In genomic region chr5:127959152-127959764, GRCh38 we compare ENCODE assay signal across 8 cellular contexts.
DNase-seq lines count a peak whose midpoint lies in the region; ATAC-seq, FAIRE-seq and TF ChIP-seq lines count a peak whose summit lies in the region.

No MANE protein-coding gene starts in this region.

- H3K9ac ChIP-seq in astrocyte (ENCODE audit: low read length), result no peak overlapping the region
- H3K9ac ChIP-seq in trophoblast cell (ENCODE audit: low read length), result no peak overlapping the region

- H3K4me1 ChIP-seq in astrocyte (ENCODE audit: insufficient read depth, low read length) (peaks cover 18% of the 10 kb centered on the region), trophoblast cell (ENCODE audit: control insufficient read depth in 1 of 2, insufficient read depth in 2 of 2, low read length in 2 of 2) (no peaks in the 10 kb centered on the region)

- no peak overlapping the region for H3K27ac ChIP-seq in astrocyte (ENCODE audit: low read depth, low read length)
- no peak overlapping the region for H3K27ac ChIP-seq in trophoblast cell (ENCODE audit: low read depth, low read length)

- H3K23ac ChIP-seq in trophoblast cell (ENCODE audit: low read length), result no peak overlapping the region

- no peaks in the 10 kb centered on the region for H3K9me3 Mint-ChIP-seq in astrocyte (ENCODE audit: unreplicated experiment)

- ATAC-seq in HG02884 (IDR thresholded peaks at IDR 0.05; ENCODE audit: unreplicated experiment) (no peak), GM19324 (IDR thresholded peaks at IDR 0.05; ENCODE audit: low FRiP score, unreplicated experiment) (no peak)

- WGBS in trophoblast cell (ENCODE audit: extremely low coverage, insufficient coverage, insufficient read length), result no CpG with 5 or more reads among the region's 3 CpGs

- no peak for TF ChIP-seq CTCF in astrocyte (IDR thresholded peaks at IDR 0.05; ENCODE audit: insufficient read depth, low read depth, low read length)

- H3K27ac Mint-ChIP-seq in astrocyte (ENCODE audit: unreplicated experiment), result no peak overlapping the region

- H2BK12ac ChIP-seq in trophoblast cell (ENCODE audit: low read length), result no peak overlapping the region

- no peak for FAIRE-seq in astrocyte (lab: Jason Lieb, UNC)

- H4K8ac ChIP-seq in trophoblast cell (ENCODE audit: low read depth, low read length), result no peak overlapping the region

- no peak overlapping the region for H3K14ac ChIP-seq in trophoblast cell (ENCODE audit: low read length)

- H4K12ac ChIP-seq in trophoblast cell (ENCODE audit: low read depth, low read length), result no peak overlapping the region

- H3K4me1 Mint-ChIP-seq in astrocyte (ENCODE audit: low read depth, unreplicated experiment), result peaks cover 19% of the 10 kb centered on the region

- H4K20me1 ChIP-seq in astrocyte (ENCODE audit: insufficient read depth, low read length), result no peaks in the 10 kb centered on the region

- no peak overlapping the region for H2BK5ac ChIP-seq in trophoblast cell (ENCODE audit: low read depth, low read length, poor library complexity)

- H3K4me3 Mint-ChIP-seq in astrocyte (ENCODE audit: unreplicated experiment), result no peak overlapping the region

- H3K4me2 ChIP-seq in astrocyte (ENCODE audit: low read length), result peak overlapping the region; percentile 40
- H3K4me2 ChIP-seq in trophoblast cell (ENCODE audit: low read length), result no peak overlapping the region

- H3K4me3 ChIP-seq in astrocyte (ENCODE audit: insufficient read depth, low read depth, low read length) (no peak overlapping the region), trophoblast cell (ENCODE audit: low read depth, low read length) (no peak overlapping the region)

- no peaks in the 10 kb centered on the region for H3K36me3 Mint-ChIP-seq in astrocyte (ENCODE audit: low read depth, unreplicated experiment)

- H2AFZ ChIP-seq in astrocyte (ENCODE audit: low read depth, low read length) (no peak overlapping the region), trophoblast cell (ENCODE audit: insufficient read depth, low read length, poor library complexity) (no peak overlapping the region)

- H3K36me3 ChIP-seq in astrocyte (ENCODE audit: insufficient read depth, low read length) (no peaks in the 10 kb centered on the region), trophoblast cell (ENCODE audit: control insufficient read depth in 1 of 2, insufficient read depth in 2 of 2, low read length in 2 of 2) (no peaks in the 10 kb centered on the region)

- H3K18ac ChIP-seq in trophoblast cell (ENCODE audit: low read length), result no peak overlapping the region

- no peak overlapping the region for H3K4ac ChIP-seq in trophoblast cell (ENCODE audit: low read depth, low read length)

- DNase-seq in EL (peak; percentile 86), NCI-H2171 (lab: John Stamatoyannopoulos, UW) (peak; percentile 80), astrocyte (ENCODE audit: low read depth) (peak; percentile 82), kidney glomerular epithelial cell (lab: John Stamatoyannopoulos, UW) (peak; percentile 85), trophoblast cell (no peak)
- no peak for DNase-seq in stimulated activated CD4-positive, alpha-beta T cell treated with anti-CD3 and anti-CD28 coated beads, Interleukin-1b, Interleukin-23, amount 100 ng/mL, for 48 hours

- H3K79me1 ChIP-seq in trophoblast cell (ENCODE audit: low read length), result no peaks in the 10 kb centered on the region

- no peak overlapping the region for H4K91ac ChIP-seq in trophoblast cell (ENCODE audit: low read depth, low read length)

- no peak overlapping the region for H2AK5ac ChIP-seq in trophoblast cell (ENCODE audit: low read length)

- H3K27me3 ChIP-seq in astrocyte (ENCODE audit: insufficient read depth, low read length) (no peaks in the 10 kb centered on the region), trophoblast cell (ENCODE audit: insufficient read depth, low read length) (no peaks in the 10 kb centered on the region)

- no peaks in the 10 kb centered on the region for H3K27me3 Mint-ChIP-seq in astrocyte (ENCODE audit: low read depth, unreplicated experiment)

- H3K9me3 ChIP-seq in astrocyte (ENCODE audit: insufficient read depth, low read depth, low read length), result no peaks in the 10 kb centered on the region
- no peaks in the 10 kb centered on the region for H3K9me3 ChIP-seq in trophoblast cell (ENCODE audit: insufficient read depth, low read depth, low read length)

- no peak overlapping the region for H2BK120ac ChIP-seq in trophoblast cell (ENCODE audit: insufficient read depth, low read length, poor library complexity)

- H3K79me2 ChIP-seq in astrocyte (ENCODE audit: insufficient read depth, low read length), result no peaks in the 10 kb centered on the region
- H3K79me2 ChIP-seq in trophoblast cell (ENCODE audit: control insufficient read depth, insufficient read depth, low read length, poor library complexity), result no peaks in the 10 kb centered on the region

Comparison
In these comparisons a context has a peak if more than half of its experiments do, and no peak if none do; other contexts are left out.
1. DNase-seq: peak in EL (single experiment), NCI-H2171 (single experiment), astrocyte (single experiment) and kidney glomerular epithelial cell (single experiment); none in stimulated activated CD4-positive, alpha-beta T cell treated with anti-CD3 and anti-CD28 coated beads, Interleukin-1b, Interleukin-23, amount 100 ng/mL, for 48 hours (single experiment) and trophoblast cell (0 of 2).